In genomic region chr7:122944682-122945303, GRCh38 we compare ENCODE assay signal across 25 cellular contexts. TPM values are rescaled to one million over a fixed set of nuclear protein-coding genes. Genes with fewer than 3 reads are reported as not detected.
DNase-seq lines count a peak whose midpoint lies in the region; ATAC-seq, FAIRE-seq and TF ChIP-seq lines count a peak whose summit lies in the region.
"Had no signal": no experiment of that assay in that cellular context is flagged by ENCODE, and none has a peak within 500 bp of the region (broad histone marks: within the 10 kb centered on the region; RNA-seq: fewer than 3 reads in every experiment).

No MANE protein-coding gene starts in this region.

- no peaks in the 10 kb centered on the region for H3K9me3 ChIP-seq in endothelial cell of umbilical vein (replicated peaks; ENCODE audit: control insufficient read depth, insufficient read depth, low read length)
- H3K9me3 ChIP-seq: BLaER1 had no signal

- CTCF ChIA-PET in endothelial cell of umbilical vein (lab: Charles Lee): interaction anchor here (1.1 to 1.6 kb wide), 2 partner anchors 36 to 187 kb away, joined by 3 to 4 read pairs; no protein-coding TSS in a partner anchor

- peaks cover 2% of the 10 kb centered on the region for H3K27me3 Mint-ChIP-seq in activated naive CD8-positive, alpha-beta T cell treated with anti-CD3 and anti-CD28 coated beads, Interleukin-2, amount 50 U/mL, for 24 hours
- H3K27me3 Mint-ChIP-seq: CD4-positive, alpha-beta memory T cell had no signal

- POLR2A ChIA-PET in endothelial cell of umbilical vein (lab: Charles Lee): no interaction called here

- H3K9me3 Mint-ChIP-seq in activated naive CD8-positive, alpha-beta T cell treated with anti-CD3 and anti-CD28 coated beads, Interleukin-2, amount 50 U/mL, for 24 hours: peaks cover 4% of the 10 kb centered on the region

- peak; percentile 24 for FAIRE-seq in endothelial cell of umbilical vein (lab: Jason Lieb, UNC)
- FAIRE-seq: GM12878, GM19239, HepG2 had no signal

- H3K4me3 Mint-ChIP-seq in activated naive CD8-positive, alpha-beta T cell treated with anti-CD3 and anti-CD28 coated beads, Interleukin-2, amount 50 U/mL, for 24 hours: no peak overlapping the region
- H3K4me3 Mint-ChIP-seq: CD4-positive, alpha-beta memory T cell had no signal

- H3K4me2 ChIP-seq in endothelial cell of umbilical vein (ENCODE audit: insufficient read depth, low read length): no peak overlapping the region
- H3K4me2 ChIP-seq: BLaER1 had no signal

- H3K36me3 Mint-ChIP-seq in activated naive CD8-positive, alpha-beta T cell treated with anti-CD3 and anti-CD28 coated beads, Interleukin-2, amount 50 U/mL, for 24 hours (ENCODE audit: low read depth): no peaks in the 10 kb centered on the region
- H3K36me3 Mint-ChIP-seq: CD4-positive, alpha-beta memory T cell had no signal

- no peak overlapping the region for H3K27ac ChIP-seq in endothelial cell of umbilical vein (ENCODE audit: insufficient read depth, low read depth, low read length)
- H3K27ac ChIP-seq: BLaER1 had no signal

- DNase-seq in AG10803 (ENCODE audit: low read depth) (peak; percentile 1), astrocyte of the cerebellum (ENCODE audit: low read depth) (peak; percentile 20), endothelial cell of umbilical vein (ENCODE audit: low read depth, low spot score) (peak; percentile 36), fibroblast of villous mesenchyme (ENCODE audit: low read depth) (peak; percentile 21), sciatic nerve (ENCODE audit: low spot score) (no peak)
- no peak for DNase-seq in activated naive CD8-positive, alpha-beta T cell treated with anti-CD3 and anti-CD28 coated beads, Interleukin-2, amount 50 U/mL, for 24 hours
- DNase-seq: CD4-positive, alpha-beta memory T cell; DMS153; GOT3; KBM-7; MV-4-11; NCI-H187; NCI-H2107; NCI-H2227 treated with DMSO at 0.1 percent for 48 hours; NCI-H524; NCI-H82; SHP77 had no signal

- H3K4me3 ChIP-seq in AG10803 (ENCODE audit: low read length): no peak overlapping the region
- no peak overlapping the region for H3K4me3 ChIP-seq in astrocyte of the cerebellum (ENCODE audit: low read depth, low read length)
- no peak overlapping the region for H3K4me3 ChIP-seq in endothelial cell of umbilical vein (replicated peaks in 1 of 3; ENCODE audit: insufficient read depth in 1 of 3, low read depth in 1 of 3, low read length in 3 of 3)
- no peak overlapping the region for H3K4me3 ChIP-seq in fibroblast of villous mesenchyme (ENCODE audit: low read depth, low read length)
- H3K4me3 ChIP-seq: BLaER1, GM12878 had no signal

- no peaks in the 10 kb centered on the region for H3K27me3 ChIP-seq in endothelial cell of umbilical vein (ENCODE audit: control insufficient read depth in 2 of 2, insufficient read depth in 2 of 2, low read length in 2 of 2)
- H3K27me3 ChIP-seq: BLaER1 had no signal

- H3K79me2 ChIP-seq in endothelial cell of umbilical vein (ENCODE audit: control insufficient read depth, insufficient read depth, low read length): no peaks in the 10 kb centered on the region

- no peak for ATAC-seq in activated naive CD8-positive, alpha-beta T cell treated with anti-CD3 and anti-CD28 coated beads, Interleukin-2, amount 50 U/mL, for 24 hours
- no peak for ATAC-seq in sciatic nerve
- no peak for ATAC-seq in HG02759 (IDR thresholded peaks at IDR 0.05; ENCODE audit: unreplicated experiment)
- no peak for ATAC-seq in HG03039 (IDR thresholded peaks at IDR 0.05; ENCODE audit: unreplicated experiment)
- ATAC-seq: GM12878, HepG2 had no signal

- TF ChIP-seq CTCF in AG10803 (conservative IDR thresholded peaks at IDR 0.05; ENCODE audit: low read length): no peak
- TF ChIP-seq CTCF in astrocyte of the cerebellum (IDR thresholded peaks at IDR 0.05; ENCODE audit: low read depth, low read length, missing control alignments): no peak
- TF ChIP-seq CTCF in endothelial cell of umbilical vein (IDR thresholded peaks at IDR 0.05; ENCODE audit: extremely low read depth in 1 of 2, insufficient read depth in 1 of 2, low read depth in 1 of 2, low read length in 2 of 2): no peak
- TF ChIP-seq CTCF in fibroblast of villous mesenchyme (IDR thresholded peaks at IDR 0.05; ENCODE audit: insufficient read depth, low read depth, low read length): no peak

- BruUV-seq in endothelial cell of umbilical vein (replicated peaks; lab: Mats Ljungman, UMichigan): no TSS peak

- H3K9ac ChIP-seq in endothelial cell of umbilical vein (replicated peaks; ENCODE audit: extremely low read depth, insufficient read depth, low read length): no peak overlapping the region
- H3K9ac ChIP-seq: BLaER1 had no signal

- no peak overlapping the region for H3K27ac Mint-ChIP-seq in activated naive CD8-positive, alpha-beta T cell treated with anti-CD3 and anti-CD28 coated beads, Interleukin-2, amount 50 U/mL, for 24 hours
- H3K27ac Mint-ChIP-seq: CD4-positive, alpha-beta memory T cell had no signal

- no peaks in the 10 kb centered on the region for H3K9me1 ChIP-seq in endothelial cell of umbilical vein (replicated peaks; ENCODE audit: control insufficient read depth, extremely low read depth, insufficient read depth, low read length)

- in situ Hi-C loops in astrocyte of the cerebellum (cut with HindIII; ENCODE audit: low sequenced_read_pairs): no loop called here

- H3K4me1 Mint-ChIP-seq in activated naive CD8-positive, alpha-beta T cell treated with anti-CD3 and anti-CD28 coated beads, Interleukin-2, amount 50 U/mL, for 24 hours: no peaks in the 10 kb centered on the region
- H3K4me1 Mint-ChIP-seq: CD4-positive, alpha-beta memory T cell had no signal

- no peaks in the 10 kb centered on the region for H3K36me3 ChIP-seq in endothelial cell of umbilical vein (ENCODE audit: control insufficient read depth in 2 of 2, extremely low read depth in 1 of 2, insufficient read depth in 2 of 2, low read length in 2 of 2)
- H3K36me3 ChIP-seq: BLaER1 had no signal

- no peaks in the 10 kb centered on the region for H3K4me1 ChIP-seq in endothelial cell of umbilical vein (ENCODE audit: control insufficient read depth, extremely low read depth, insufficient read depth, low read length)
- H3K4me1 ChIP-seq: BLaER1 had no signal

- H4K20me1 ChIP-seq in endothelial cell of umbilical vein (replicated peaks; ENCODE audit: control insufficient read depth, extremely low read depth, insufficient read depth, low read length): no peaks in the 10 kb centered on the region
- H4K20me1 ChIP-seq: BLaER1 had no signal

- no peak overlapping the region for H2AFZ ChIP-seq in endothelial cell of umbilical vein (ENCODE audit: low read depth, low read length)

- dilution Hi-C loops in endothelial cell of umbilical vein (cut with MboI; ENCODE audit: extremely low pct_ligation_motif_present, low sequenced_read_pairs): no loop called here

- TF ChIP-seq POLR2A in endothelial cell of umbilical vein (IDR thresholded peaks at IDR 0.05; ENCODE audit: low read depth, low read length): no peak

- intact Hi-C loops in endothelial cell of umbilical vein (cut with micrococcal nuclease): no loop called here
- intact Hi-C loops in sciatic nerve (cut with DNase I): no loop called here

TF ChIP-seq in endothelial cell of umbilical vein, 7 proteins besides CTCF, POLR2A, EP300 and RAD21:
- TF ChIP-seq POLR2AphosphoS5 (IDR thresholded peaks at IDR 0.05; ENCODE audit: insufficient read depth, low read depth, low read length) (no peak), MYC (IDR thresholded peaks at IDR 0.05; ENCODE audit: low read depth, low read length) (no peak), EZH2 (IDR thresholded peaks at IDR 0.05; ENCODE audit: borderline replicate concordance, low read depth, low read length, severe bottlenecking) (no peak), JUN (IDR thresholded peaks at IDR 0.05; ENCODE audit: borderline replicate concordance, insufficient read depth, insufficient read length, low read depth) (no peak), FOS (IDR thresholded peaks at IDR 0.05; ENCODE audit: borderline replicate concordance, insufficient read depth, low read length) (no peak), MAX (IDR thresholded peaks at IDR 0.05; ENCODE audit: insufficient read depth, insufficient read length) (no peak), GATA2 (IDR thresholded peaks at IDR 0.05; ENCODE audit: insufficient read depth, insufficient read length, low read depth, low read length) (no peak)
TF ChIP-seq in endothelial cell of umbilical vein: peak in this region for 0.

RNA-seq across cellular contexts. Expression of gene TAS2R16, which starts 50.7 kb away (rescaled TPM):
- total RNA-seq in endothelial cell of umbilical vein (not detected in 2 replicates), fibroblast of villous mesenchyme (not detected in 2 replicates), sciatic nerve (not detected)
- not detected in 2 replicates for polyA plus RNA-seq in endothelial cell of umbilical vein
- not detected in 2 replicates for polyA plus RNA-seq in endothelial cell of umbilical vein (2011; cell fraction: cytosol; rRNA removed)
- polyA plus RNA-seq in endothelial cell of umbilical vein (2011; cell fraction: nucleus; rRNA removed): not detected in 2 replicates
- not detected in 2 replicates for polyA plus RNA-seq in endothelial cell of umbilical vein (2012)
- not detected in 2 replicates for polyA minus RNA-seq in endothelial cell of umbilical vein
- polyA minus RNA-seq in endothelial cell of umbilical vein (2011; cell fraction: cytosol; rRNA and poly(A)+ RNA removed): not detected
- not detected in 2 replicates for polyA minus RNA-seq in endothelial cell of umbilical vein (2011; cell fraction: nucleus; rRNA and poly(A)+ RNA removed)
- total RNA-seq: A172; CD4-positive, alpha-beta memory T cell; GM12878; HepG2; RPMI7951 had no signal
- polyA plus RNA-seq: CD4-positive, alpha-beta memory T cell; GM12878; HepG2 had no signal

RNA-seq across cellular contexts. Expression of gene CADPS2, which starts 58.5 kb away (rescaled TPM):
- total RNA-seq in endothelial cell of umbilical vein (20.0 and 22.6 TPM in 2 replicates), fibroblast of villous mesenchyme (13.9 and 27.2 TPM in 2 replicates), sciatic nerve (11.0 TPM)
- 7.0 and 9.5 TPM in 2 replicates for polyA plus RNA-seq in endothelial cell of umbilical vein
- polyA plus RNA-seq in endothelial cell of umbilical vein (2011; cell fraction: cytosol; rRNA removed): 11.9 and 13.5 TPM in 2 replicates
- 9.4 and 10.7 TPM in 2 replicates for polyA plus RNA-seq in endothelial cell of umbilical vein (2011; cell fraction: nucleus; rRNA removed)
- polyA plus RNA-seq in endothelial cell of umbilical vein (2012): 14.0 and 23.6 TPM in 2 replicates
- 28.0 and 29.9 TPM in 2 replicates for polyA minus RNA-seq in endothelial cell of umbilical vein
- polyA minus RNA-seq in endothelial cell of umbilical vein (2011; cell fraction: cytosol; rRNA and poly(A)+ RNA removed): 2.6 TPM
- 37.5 and 44.5 TPM in 2 replicates for polyA minus RNA-seq in endothelial cell of umbilical vein (2011; cell fraction: nucleus; rRNA and poly(A)+ RNA removed)
- total RNA-seq: CD4-positive, alpha-beta memory T cell had no signal
- polyA plus RNA-seq: CD4-positive, alpha-beta memory T cell had no signal

Comparison
In these comparisons a context has a peak if more than half of its experiments do, and no peak if none do; other contexts are left out.
1. DNase-seq: peak in AG10803 (single experiment), astrocyte of the cerebellum (single experiment), endothelial cell of umbilical vein (single experiment) and fibroblast of villous mesenchyme (single experiment); none in activated naive CD8-positive, alpha-beta T cell treated with anti-CD3 and anti-CD28 coated beads, Interleukin-2, amount 50 U/mL, for 24 hours (single experiment) and sciatic nerve (single experiment).